Comparison of ENCODE assay signal across 20 cellular contexts in genomic region chr4:120085705-120086104, GRCh38.
DNase-seq lines count a peak whose midpoint lies in the region; ATAC-seq, FAIRE-seq and TF ChIP-seq lines count a peak whose summit lies in the region.
"Had no signal": no experiment of that assay in that cellular context is flagged by ENCODE, and none has a peak within 500 bp of the region (broad histone marks: within the 10 kb centered on the region; RNA-seq: fewer than 3 reads in every experiment).

No MANE protein-coding gene starts in this region.

- no peak for TF ChIP-seq POLR2A in GM18505 (IDR thresholded peaks at IDR 0.05; ENCODE audit: borderline replicate concordance, extremely low read depth, insufficient read depth, insufficient read length)

- no peak overlapping the region for H3K4me3 ChIP-seq in fibroblast of mammary gland (ENCODE audit: control insufficient read depth, low read depth, low read length)
- H3K4me3 ChIP-seq: heart left ventricle, neural progenitor cell, psoas muscle had no signal

- TF ChIP-seq CTCF in fibroblast of mammary gland (conservative IDR thresholded peaks at IDR 0.05; ENCODE audit: control insufficient read depth, insufficient read depth, low read depth, low read length): no peak

- peak; percentile 65 for ATAC-seq in GM21515 (IDR thresholded peaks at IDR 0.05; ENCODE audit: unreplicated experiment)
- no peak for ATAC-seq in activated CD4-positive, CD25-positive, alpha-beta regulatory T cell treated with anti-CD3 and anti-CD28 coated beads, Interleukin-2, amount 50 U/mL, for 24 hours
- ATAC-seq in GM18505 (IDR thresholded peaks at IDR 0.05; ENCODE audit: unreplicated experiment): no peak
- ATAC-seq: heart left ventricle, psoas muscle had no signal

- no peak for FAIRE-seq in urothelium cell line (lab: Jason Lieb, UNC)
- FAIRE-seq: small intestine had no signal

- DNase-seq in EL (peak; percentile 31), NCI-H69 (lab: John Stamatoyannopoulos, UW) (peak; percentile 56), fibroblast of mammary gland (ENCODE audit: low read depth) (peak; percentile 44), DMS79 (lab: John Stamatoyannopoulos, UW) (no peak), urothelium cell line (ENCODE audit: low spot score) (no peak)
- DNase-seq: activated T-cell treated with anti-CD3 and anti-CD28 coated beads for 4 hours; anterior cingulate cortex; heart left ventricle; NCI-H1092 treated with DMSO at 0.1 percent for 48 hours; NCI-H2107; OCI-M1; psoas muscle; SHP77 treated with DMSO at 0.1 percent for 48 hours; small intestine; stimulated activated CD4-positive, alpha-beta T cell treated with anti-CD3 and anti-CD28 coated beads, Interleukin-4, amount 100 ng/mL, for 4 hours; T-helper 1 cell had no signal

Comparison
In these comparisons a context has a peak if more than half of its experiments do, and no peak if none do; other contexts are left out.
1. DNase-seq: peak in EL (single experiment), NCI-H69 (single experiment) and fibroblast of mammary gland (single experiment); none in DMS79 (single experiment) and urothelium cell line (single experiment).